In the genomic region with DNA sequence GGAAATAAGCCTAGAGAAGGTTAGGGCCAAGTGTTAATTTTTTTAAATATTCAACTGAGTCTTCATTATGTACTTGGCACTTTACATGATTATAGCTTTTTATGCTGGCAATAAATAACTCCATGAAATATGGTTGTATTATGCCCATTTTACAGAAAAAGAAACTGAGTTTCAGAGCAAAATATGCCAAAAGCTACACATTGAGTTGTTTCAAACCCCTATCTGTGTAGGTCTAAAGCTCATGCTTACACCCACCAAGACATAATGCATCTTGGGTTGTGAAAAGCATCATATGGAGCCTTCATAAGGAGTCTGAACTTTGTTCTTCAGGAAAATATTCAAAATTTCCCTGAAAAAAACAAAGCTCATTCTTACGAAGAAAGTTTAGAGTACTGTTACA, we compare ENCODE assay signal across 9 cellular contexts.
"Had no signal": no experiment of that assay in that cellular context is flagged by ENCODE, and none has a peak within 500 bp of the region (broad histone marks: within the 10 kb centered on the region; RNA-seq: fewer than 3 reads in every experiment).

No MANE protein-coding gene starts in this region.

- H3K4me3 ChIP-seq: GM23338, HAP-1 had no signal

- H2AFZ ChIP-seq: GM23338 had no signal

- H3K4me3 Mint-ChIP-seq: GM23338, HFFc6 had no signal

- DNase-seq: H7, HFFc6, IMR-90, KBM-7 had no signal

- H3K4me1 Mint-ChIP-seq: GM23338 had no signal

- H3K4me2 ChIP-seq: GM23338 had no signal

- H3K4me1 ChIP-seq: HAP-1 had no signal

- ATAC-seq: GM23338, HCT116 had no signal

- H3K27ac ChIP-seq: HL-60 had no signal

- FAIRE-seq: H1 had no signal

- H3K9me3 ChIP-seq: HAP-1 had no signal

- H3K36me3 ChIP-seq: HAP-1 had no signal

- H3K27ac Mint-ChIP-seq: GM23338, HFFc6 had no signal
